In genomic region chr3:196638922-196639516, GRCh38 we compare ENCODE assay signal across 8 cellular contexts. TPM values are rescaled to one million over a fixed set of nuclear protein-coding genes. Genes with fewer than 3 reads are reported as not detected.
DNase-seq lines count a peak whose midpoint lies in the region; ATAC-seq and TF ChIP-seq lines count a peak whose summit lies in the region.

No MANE protein-coding gene starts in this region.

- H3K4me3 ChIP-seq in thoracic aorta: peak overlapping the region; percentile 70

- no peak overlapping the region for H3K27ac ChIP-seq in thoracic aorta

- ATAC-seq in HG03064 (IDR thresholded peaks at IDR 0.05; ENCODE audit: low read depth, unreplicated experiment): peak; percentile 0
- no peak for ATAC-seq in thoracic aorta (ENCODE audit: insufficient number of reproducible peaks, low FRiP score, low read depth)
- no peak for ATAC-seq in GM21423 (IDR thresholded peaks at IDR 0.05; ENCODE audit: unreplicated experiment)

- peak overlapping the region; percentile 83 for H3K4me3 Mint-ChIP-seq in activated naive CD8-positive, alpha-beta T cell
- peak overlapping the region; percentile 86 to 98 (median 91) for H3K4me3 Mint-ChIP-seq in immature natural killer cell

- no peaks in the 10 kb centered on the region for H3K36me3 ChIP-seq in thoracic aorta

- TF ChIP-seq CTCF in thoracic aorta (IDR thresholded peaks at IDR 0.05): no peak

- H3K9me3 ChIP-seq in thoracic aorta: no peaks in the 10 kb centered on the region

- H3K27me3 Mint-ChIP-seq in activated naive CD8-positive, alpha-beta T cell: no peaks in the 10 kb centered on the region
- peaks cover 10 to 15% (median 14%) of the 10 kb centered on the region in 3 donors for H3K27me3 Mint-ChIP-seq in immature natural killer cell (ENCODE audit: low read depth in 3 of 3)

- DNase-seq in DMS79 treated with DMSO at 0.1 percent for 48 hours (lab: John Stamatoyannopoulos, UW): peak; percentile 85
- peak in 2 of 3 donors; percentile 31 to 34 for DNase-seq in immature natural killer cell
- no peak for DNase-seq in thoracic aorta (ENCODE audit: low spot score)
- DNase-seq in pons (ENCODE audit: low spot score): no peak
- no peak for DNase-seq in NCI-H2196 (lab: John Stamatoyannopoulos, UW; ENCODE audit: unreplicated experiment)

- peak overlapping the region; percentile 83 for H3K27ac Mint-ChIP-seq in activated naive CD8-positive, alpha-beta T cell
- H3K27ac Mint-ChIP-seq in immature natural killer cell: peak overlapping the region; percentile 88 to 99 (median 97)

- H3K4me1 ChIP-seq in thoracic aorta (ENCODE audit: control insufficient read depth in 1 of 2, low read depth in 2 of 2): peaks cover 0 to 9% of the 10 kb centered on the region in 2 donors

- peaks cover 51% of the 10 kb centered on the region for H3K4me1 Mint-ChIP-seq in activated naive CD8-positive, alpha-beta T cell (ENCODE audit: low read depth)
- H3K4me1 Mint-ChIP-seq in immature natural killer cell: peaks cover 91 to 97% of the 10 kb centered on the region in 2 donors

- no peaks in the 10 kb centered on the region for H3K27me3 ChIP-seq in thoracic aorta (replicated peaks; ENCODE audit: insufficient read depth)

- H3K9me3 Mint-ChIP-seq in activated naive CD8-positive, alpha-beta T cell (ENCODE audit: low read depth): no peaks in the 10 kb centered on the region
- H3K9me3 Mint-ChIP-seq in immature natural killer cell: peaks cover 0 to 3% (median 0%) of the 10 kb centered on the region in 6 donors

- peaks cover 2% of the 10 kb centered on the region for H3K36me3 Mint-ChIP-seq in activated naive CD8-positive, alpha-beta T cell
- H3K36me3 Mint-ChIP-seq in immature natural killer cell: peaks cover 0 to 18% (median 4%) of the 10 kb centered on the region in 3 donors

RNA-seq across cellular contexts. Expression of gene NRROS, which starts 0.5 kb away (rescaled TPM):
- 10 to 100 TPM in 1 of 3 donors, 1 to 10 TPM in 2; 6.3 to 14.1 (median 8.0) TPM for polyA plus RNA-seq in immature natural killer cell
- total RNA-seq in thoracic aorta: 10 to 100 TPM in 1 of 2 donors, 1 to 10 TPM in 1; 4.7 to 17.9 TPM

Comparison
In these comparisons a context has a peak if more than half of its experiments do, and no peak if none do; other contexts are left out.
1. DNase-seq: peak in DMS79 treated with DMSO at 0.1 percent for 48 hours (single experiment) and immature natural killer cell (2 of 3); none in thoracic aorta (single experiment), pons (single experiment) and NCI-H2196 (single experiment).